Comparison of ENCODE assay signal across 10 cellular contexts in genomic region chr11:46521947-46522681, GRCh38.
A peak's percentile ranks its signal among the peaks of the same experiment; 100 is the strongest.
DNase-seq lines count a peak whose midpoint lies in the region; ATAC-seq and TF ChIP-seq lines count a peak whose summit lies in the region.
"Had no signal": no experiment of that assay in that cellular context is flagged by ENCODE, and none has a peak within 500 bp of the region (broad histone marks: within the 10 kb centered on the region; RNA-seq: fewer than 3 reads in every experiment).

No MANE protein-coding gene starts in this region.

- peaks cover 30% of the 10 kb centered on the region for H3K4me1 ChIP-seq in GM23338 (ENCODE audit: insufficient read depth)

- H3K79me2 ChIP-seq in GM23338 (replicated peaks; ENCODE audit: insufficient read depth) = peaks cover 94% of the 10 kb centered on the region

- no peaks in the 10 kb centered on the region for H3K27me3 ChIP-seq in GM23338 (ENCODE audit: insufficient read depth)

- no peak overlapping the region for H3K4me3 Mint-ChIP-seq in GM23338

- no peak overlapping the region for H2AFZ ChIP-seq in GM23338

- DNase-seq in AG04449 (ENCODE audit: low read depth, low spot score) = peak; percentile 16
- DNase-seq in GM23338 (ENCODE audit: low spot score) = peak; percentile 33
- no peak for DNase-seq in left ventricle myocardium superior
- DNase-seq in superior temporal gyrus (ENCODE audit: extremely low spot score) = no peak
- DNase-seq in OCI-M1 (lab: John Stamatoyannopoulos, UW) = no peak
- DNase-seq: central memory CD4-positive, alpha-beta T cell; NCI-H1417 had no signal

- H3K4me1 Mint-ChIP-seq in GM23338 = peaks cover 35% of the 10 kb centered on the region

- no peaks in the 10 kb centered on the region for H3K36me3 ChIP-seq in GM23338 (ENCODE audit: insufficient read depth)

- H3K4me3 ChIP-seq in AG04449 (ENCODE audit: low read depth, low read length) = no peak overlapping the region
- no peak overlapping the region for H3K4me3 ChIP-seq in GM23338

- no peaks in the 10 kb centered on the region for H3K27me3 Mint-ChIP-seq in GM23338 (ENCODE audit: insufficient read depth, low read depth, poor library complexity)

- 0 out of 2 replicates have a peak, but pooled peaks cover 7% of the 10 kb centered on the region for H3F3A ChIP-seq in GM23338 (replicated peaks; ENCODE audit: low read depth)

- H3K4me2 ChIP-seq in GM23338 = no peak overlapping the region

- intact Hi-C loops in left ventricle myocardium superior (cut with micrococcal nuclease) = no loop called here

- no peaks in the 10 kb centered on the region for H3K9me2 ChIP-seq in GM23338 (ENCODE audit: insufficient read depth)

- peak overlapping the region; percentile 87 for H3K27ac ChIP-seq in GM23338 (ENCODE audit: low read depth)

- 0 out of 3 replicates have a peak, but pooled peaks cover 2% of the 10 kb centered on the region for H3K36me3 Mint-ChIP-seq in GM23338 (ENCODE audit: low read depth)

- POLR2A ChIA-PET in AG04449 (lab: Yijun Ruan, JAX) = no interaction called here

- TF ChIP-seq CTCF in AG04449 (IDR thresholded peaks at IDR 0.05; ENCODE audit: insufficient read depth, low read length, missing control alignments) (peak; percentile 41), GM23338 (conservative IDR thresholded peaks at IDR 0.05; ENCODE audit: low read depth in 2 of 2) (peak; percentile 32 to 55)

- H3K27ac Mint-ChIP-seq in GM23338 = no peak overlapping the region

- CTCF ChIA-PET in AG04449 (lab: Yijun Ruan, JAX) = interaction anchor here (1.0 to 1.9 kb wide), 12 partner anchors 9 to 154 kb away, joined by 3 to 11 read pairs (median 4); no protein-coding TSS in a partner anchor

- ATAC-seq in GM23338 = peak; percentile 47
- peak; percentile 53 for ATAC-seq in SK-N-SH treated with all-trans-retinoic acid at 6 μM for 48 hours
- peak; percentile 53 for ATAC-seq in left ventricle myocardium superior
- no peak for ATAC-seq in HG02938 (IDR thresholded peaks at IDR 0.05; ENCODE audit: unreplicated experiment)
- ATAC-seq in HG03108 (IDR thresholded peaks at IDR 0.05; ENCODE audit: unreplicated experiment) = no peak

- H3K9me3 Mint-ChIP-seq in GM23338 = no peaks in the 10 kb centered on the region; the same call in 2 of the 3 replicates

- H4K20me1 ChIP-seq in GM23338 (replicated peaks; ENCODE audit: insufficient read depth) = peaks cover 22% of the 10 kb centered on the region

TF ChIP-seq in GM23338, 12 proteins besides CTCF, POLR2A, EP300 and RAD21:
- TF ChIP-seq EZH2 (IDR thresholded peaks at IDR 0.05; ENCODE audit: low read depth, unreplicated experiment) (no peak), ZNF331 (CRISPR knock-in tag; IDR thresholded peaks at IDR 0.05; ENCODE audit: low read depth) (no peak)
TF ChIP-seq in GM23338: peak in this region for 0.

TF ChIP-seq in SK-N-SH treated with all-trans-retinoic acid at 6 μM for 48 hours, 23 proteins besides CTCF, POLR2A, EP300 and RAD21:
- TF ChIP-seq CSRNP3 (CRISPR knock-in tag; IDR thresholded peaks at IDR 0.05) = no peak
- TF ChIP-seq TOX (CRISPR knock-in tag; IDR thresholded peaks at IDR 0.05; ENCODE audit: borderline replicate concordance) = no peak
- TF ChIP-seq, protein P1, sequence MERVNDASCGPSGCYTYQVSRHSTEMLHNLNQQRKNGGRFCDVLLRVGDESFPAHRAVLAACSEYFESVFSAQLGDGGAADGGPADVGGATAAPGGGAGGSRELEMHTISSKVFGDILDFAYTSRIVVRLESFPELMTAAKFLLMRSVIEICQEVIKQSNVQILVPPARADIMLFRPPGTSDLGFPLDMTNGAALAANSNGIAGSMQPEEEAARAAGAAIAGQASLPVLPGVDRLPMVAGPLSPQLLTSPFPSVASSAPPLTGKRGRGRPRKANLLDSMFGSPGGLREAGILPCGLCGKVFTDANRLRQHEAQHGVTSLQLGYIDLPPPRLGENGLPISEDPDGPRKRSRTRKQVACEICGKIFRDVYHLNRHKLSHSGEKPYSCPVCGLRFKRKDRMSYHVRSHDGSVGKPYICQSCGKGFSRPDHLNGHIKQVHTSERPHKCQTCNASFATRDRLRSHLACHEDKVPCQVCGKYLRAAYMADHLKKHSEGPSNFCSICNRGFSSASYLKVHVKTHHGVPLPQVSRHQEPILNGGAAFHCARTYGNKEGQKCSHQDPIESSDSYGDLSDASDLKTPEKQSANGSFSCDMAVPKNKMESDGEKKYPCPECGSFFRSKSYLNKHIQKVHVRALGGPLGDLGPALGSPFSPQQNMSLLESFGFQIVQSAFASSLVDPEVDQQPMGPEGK (CRISPR knock-in tag; IDR thresholded peaks at IDR 0.05; ENCODE audit: borderline replicate concordance) = no peak
- TF ChIP-seq BACH2 (CRISPR knock-in tag; IDR thresholded peaks at IDR 0.05; ENCODE audit: borderline replicate concordance) = no peak
- no peak for TF ChIP-seq ESRRG (CRISPR knock-in tag; IDR thresholded peaks at IDR 0.05)
- TF ChIP-seq ZFP30 (CRISPR knock-in tag; IDR thresholded peaks at IDR 0.05) = no peak
- TF ChIP-seq ARNTL (CRISPR knock-in tag; IDR thresholded peaks at IDR 0.05; ENCODE audit: borderline replicate concordance, low read depth) = no peak
- no peak for TF ChIP-seq CSDC2 (CRISPR knock-in tag; IDR thresholded peaks at IDR 0.05)
- TF ChIP-seq PPARA (CRISPR knock-in tag; IDR thresholded peaks at IDR 0.05; ENCODE audit: borderline replicate concordance) = no peak
- no peak for TF ChIP-seq ZFP3 (CRISPR knock-in tag; IDR thresholded peaks at IDR 0.05)
- TF ChIP-seq POU6F1 (CRISPR knock-in tag; IDR thresholded peaks at IDR 0.05; ENCODE audit: borderline replicate concordance, low read depth) = no peak
- no peak for TF ChIP-seq SNAI2 (CRISPR knock-in tag; IDR thresholded peaks at IDR 0.05)

Comparison
In these comparisons a context has a peak if more than half of its experiments do, and no peak if none do; other contexts are left out.
1. DNase-seq: peak in AG04449 (single experiment) and GM23338 (single experiment); none in left ventricle myocardium superior (single experiment), superior temporal gyrus (single experiment) and OCI-M1 (single experiment).
2. ATAC-seq: peak in GM23338 (single experiment), SK-N-SH treated with all-trans-retinoic acid at 6 μM for 48 hours (single experiment) and left ventricle myocardium superior (single experiment); none in HG02938 (single experiment) and HG03108 (single experiment).